Comparison of ENCODE assay signal across 1 cellular context in the genomic region with DNA sequence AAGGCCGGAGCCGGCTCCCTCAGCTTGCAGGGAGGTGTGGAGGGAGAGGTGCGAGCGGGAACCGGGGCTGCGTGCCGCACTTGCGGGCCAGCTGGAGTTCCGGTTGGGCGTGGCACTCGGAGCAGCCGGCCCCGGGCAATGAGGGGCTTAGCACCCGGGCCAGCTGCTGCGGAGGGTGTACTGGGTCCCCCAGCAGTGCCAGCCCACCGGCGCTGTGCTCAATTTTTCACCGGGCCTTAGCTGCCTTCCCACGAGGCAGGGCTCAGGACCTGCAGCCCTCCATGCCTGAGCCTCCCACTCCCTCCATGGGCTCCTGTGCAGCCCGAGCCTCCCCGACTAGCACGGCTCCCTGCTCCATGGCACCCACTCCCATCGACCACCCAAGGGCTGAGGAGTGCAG.
DNase-seq lines count a peak whose midpoint lies in the region.

No MANE protein-coding gene starts in this region.

- peak; percentile 11 for DNase-seq in activated gamma-delta T cell (lab: John Stamatoyannopoulos, UW)
